11 cellular contexts compared by ENCODE assay signal in the genomic region with DNA sequence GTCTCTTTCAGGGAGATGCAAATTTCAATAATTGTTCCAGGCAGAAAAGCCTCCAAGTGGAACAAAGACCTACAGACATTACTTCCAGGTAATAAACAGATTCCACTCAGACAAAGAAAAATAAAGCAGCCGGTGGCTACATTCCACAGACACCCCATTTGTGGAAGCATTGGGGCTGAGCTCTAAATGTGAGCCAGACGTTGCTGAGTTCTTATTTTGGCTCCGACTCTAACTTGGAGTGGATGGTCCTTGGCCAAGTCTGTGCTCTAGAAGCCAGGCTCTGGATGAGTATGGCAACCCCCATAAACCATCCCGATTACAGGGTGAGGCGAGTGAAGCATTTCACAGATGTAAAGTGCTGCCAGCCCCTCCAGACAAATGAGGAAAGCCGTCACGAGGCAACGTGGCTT. TPM values are rescaled to one million over a fixed set of nuclear protein-coding genes. Genes with fewer than 3 reads are reported as not detected.
DNase-seq lines count a peak whose midpoint lies in the region; ATAC-seq and TF ChIP-seq lines count a peak whose summit lies in the region.
"Had no signal": no experiment of that assay in that cellular context is flagged by ENCODE, and none has a peak within 500 bp of the region (broad histone marks: within the 10 kb centered on the region; RNA-seq: fewer than 3 reads in every experiment).

No MANE protein-coding gene starts in this region.

- CTCF ChIA-PET in AG04449 (lab: Yijun Ruan, JAX): interaction anchor here (0.9 to 2.4 kb wide), 5 partner anchors 19 to 149 kb away, joined by 3 to 10 read pairs (median 3); no protein-coding TSS in a partner anchor
- CTCF ChIA-PET in CD4-positive, alpha-beta T cell (lab: Charles Lee): no interaction called here

- H3K36me3 Mint-ChIP-seq in CD4-positive, alpha-beta T cell (ENCODE audit: low read depth): no peaks in the 10 kb centered on the region

- peak overlapping the region; percentile 12; the same call in 1 of the 2 replicates for H3K4me3 ChIP-seq in AG04449 (ENCODE audit: low read depth, low read length)
- peak overlapping the region in 2 of 4 donors; percentile 17 to 24 for H3K4me3 ChIP-seq in esophagus muscularis mucosa

- 41% methylated on average over 8 of the region's 8 CpGs for WGBS in esophagus muscularis mucosa

- H3K27ac Mint-ChIP-seq in CD4-positive, alpha-beta T cell: no peak overlapping the region

- H3K4me1 Mint-ChIP-seq in CD4-positive, alpha-beta T cell (ENCODE audit: low read depth): peaks cover 81% of the 10 kb centered on the region

- TF ChIP-seq CTCF in AG04449 (IDR thresholded peaks at IDR 0.05; ENCODE audit: insufficient read depth, low read length, missing control alignments): no peak
- TF ChIP-seq CTCF in esophagus muscularis mucosa (IDR thresholded peaks at IDR 0.05): no peak
- no peak for TF ChIP-seq CTCF in CD4-positive, alpha-beta T cell (IDR thresholded peaks at IDR 0.05)

- POLR2A ChIA-PET in AG04449 (lab: Yijun Ruan, JAX): interaction anchor here (1.2 kb wide), 1 partner anchor 25 kb away, joined by 4 read pairs; no protein-coding TSS in a partner anchor
- POLR2A ChIA-PET in CD4-positive, alpha-beta T cell (lab: Charles Lee): no interaction called here

- no peak overlapping the region for H3K4me3 Mint-ChIP-seq in CD4-positive, alpha-beta T cell
- H3K4me3 Mint-ChIP-seq: naive thymus-derived CD4-positive, alpha-beta T cell had no signal

- H3K9me3 ChIP-seq in esophagus muscularis mucosa: no peaks in the 10 kb centered on the region
- no peaks in the 10 kb centered on the region for H3K9me3 ChIP-seq in CD4-positive, alpha-beta T cell (ENCODE audit: control insufficient read depth, low read length)

- H3K27me3 ChIP-seq in esophagus muscularis mucosa: no peaks in the 10 kb centered on the region
- H3K27me3 ChIP-seq in CD4-positive, alpha-beta T cell (ENCODE audit: control insufficient read depth, insufficient read depth, low read length): no peaks in the 10 kb centered on the region

- no peak for ATAC-seq in CD4-positive, alpha-beta T cell (ENCODE audit: poor library complexity)
- ATAC-seq: HCT116; naive thymus-derived CD4-positive, alpha-beta T cell had no signal

- intact Hi-C loops in esophagus muscularis mucosa (cut with DNase I): loop anchor here (10.0 kb wide), 1 partner anchor 285 kb away; the partner anchor contains the start of gene MCM3
- intact Hi-C loops in CD4-positive, alpha-beta T cell (cut with DNase I, micrococcal nuclease): loop anchor here (5.0 to 10.0 kb wide), 3 partner anchors 82 to 425 kb away; partner anchors contain the start of gene GSTA4 (in 1 of the 2)

- TF ChIP-seq EP300 in esophagus muscularis mucosa (IDR thresholded peaks at IDR 0.05): no peak

- no peak for TF ChIP-seq POLR2A in esophagus muscularis mucosa (IDR thresholded peaks at IDR 0.05; ENCODE audit: low read depth)

- DNase-seq in AG04449 (ENCODE audit: low read depth, low spot score) (no peak), NCI-H1092 (lab: John Stamatoyannopoulos, UW) (peak; percentile 28), esophagus muscularis mucosa (ENCODE audit: extremely low spot score) (no peak), mucosa of gallbladder (ENCODE audit: low spot score) (peak; percentile 19), occipital lobe (lab: John Stamatoyannopoulos, UW) (no peak), activated gamma-delta T cell (lab: John Stamatoyannopoulos, UW) (no peak), SKM-1 treated with dmso at 0.1 percent for 144 hours (lab: John Stamatoyannopoulos, UW; ENCODE audit: unreplicated experiment) (no peak)
- no peak for DNase-seq in CD4-positive, alpha-beta T cell
- DNase-seq: head of caudate nucleus; naive thymus-derived CD4-positive, alpha-beta T cell had no signal

- no peaks in the 10 kb centered on the region for H3K27me3 Mint-ChIP-seq in CD4-positive, alpha-beta T cell
- H3K27me3 Mint-ChIP-seq: naive thymus-derived CD4-positive, alpha-beta T cell had no signal

- no peaks in the 10 kb centered on the region for H3K36me3 ChIP-seq in esophagus muscularis mucosa

- H3K4me1 ChIP-seq in esophagus muscularis mucosa: peaks cover 96 to 100% (median 98%) of the 10 kb centered on the region in 4 donors

- H3K27ac ChIP-seq in esophagus muscularis mucosa (replicated peaks in 1 of 4): peak overlapping the region; percentile 63 to 100 (median 82)
- no peak overlapping the region for H3K27ac ChIP-seq in CD4-positive, alpha-beta T cell (ENCODE audit: low read depth, low read length)

- no peaks in the 10 kb centered on the region for H3K9me3 Mint-ChIP-seq in CD4-positive, alpha-beta T cell
- H3K9me3 Mint-ChIP-seq: naive thymus-derived CD4-positive, alpha-beta T cell had no signal

RNA-seq across cellular contexts. Expression of gene TRAM2, which starts 6.6 kb away (rescaled TPM):
- total RNA-seq in esophagus muscularis mucosa (10 to 100 TPM; 13.3 to 23.8 (median 18.5) TPM), mucosa of gallbladder (16.0 TPM), occipital lobe (1.6 TPM)
- total RNA-seq in CD4-positive, alpha-beta T cell: 1 to 10 TPM; 7.1 to 7.6 TPM

Comparison
In these comparisons a context has a peak if more than half of its experiments do, and no peak if none do; other contexts are left out.
1. DNase-seq: peak in NCI-H1092 (single experiment) and mucosa of gallbladder (single experiment); none in AG04449 (single experiment), esophagus muscularis mucosa (single experiment), CD4-positive, alpha-beta T cell (0 of 10), occipital lobe (single experiment), activated gamma-delta T cell (single experiment) and SKM-1 treated with dmso at 0.1 percent for 144 hours (single experiment).